In the genomic region with DNA sequence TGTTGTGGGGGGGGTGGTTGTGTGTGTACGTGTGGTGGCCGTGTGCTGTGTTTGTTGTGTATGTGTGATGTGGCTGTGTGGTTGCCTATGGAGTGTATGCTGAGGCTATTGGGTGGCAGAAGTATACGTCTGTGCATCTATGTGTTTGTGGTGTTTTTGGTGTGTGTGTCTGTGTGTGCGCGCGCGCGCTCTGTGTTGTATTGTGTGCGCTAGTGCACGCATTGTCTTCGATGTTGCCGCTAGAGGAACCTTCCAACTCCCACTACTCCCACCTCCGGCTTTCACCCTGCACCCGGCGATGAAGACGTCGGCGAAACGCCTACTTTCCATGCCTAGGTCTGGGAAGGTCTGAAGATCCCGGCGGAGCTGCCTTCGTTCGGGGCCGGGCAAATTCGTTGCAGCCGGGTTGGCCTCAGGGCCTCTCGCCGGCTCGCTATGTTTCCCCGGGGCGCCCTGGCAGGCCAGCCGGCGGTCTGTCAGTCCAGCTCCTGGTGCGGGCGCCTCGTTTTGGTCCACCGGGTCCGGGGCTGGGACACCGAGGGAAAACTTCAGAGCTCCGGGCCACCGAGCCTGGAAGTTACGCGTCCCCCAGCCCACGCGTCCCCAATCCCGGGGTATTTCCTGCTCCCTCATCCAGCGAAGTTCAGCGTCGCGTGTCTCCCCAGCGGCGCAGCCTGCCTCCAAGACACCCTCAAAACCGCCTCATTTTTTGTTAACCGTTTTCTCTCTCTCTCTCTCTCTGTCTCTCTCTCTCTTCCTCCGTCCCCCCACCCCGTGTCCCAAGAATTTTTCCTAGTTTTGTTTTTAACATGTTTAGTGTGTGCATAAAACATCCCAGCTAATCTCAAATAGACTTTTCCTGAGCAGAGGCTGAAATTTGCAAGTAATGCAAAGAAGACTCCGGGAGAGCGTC, we compare ENCODE assay signal across 13 cellular contexts. TPM values are rescaled to one million over a fixed set of nuclear protein-coding genes. Genes with fewer than 3 reads are reported as not detected.
DNase-seq lines count a peak whose midpoint lies in the region; ATAC-seq and TF ChIP-seq lines count a peak whose summit lies in the region.
"Had no signal": no experiment of that assay in that cellular context is flagged by ENCODE, and none has a peak within 500 bp of the region (broad histone marks: within the 10 kb centered on the region; RNA-seq: fewer than 3 reads in every experiment).

No MANE protein-coding gene starts in this region.

- H3K9me3 ChIP-seq in CD4-positive, alpha-beta T cell (ENCODE audit: control insufficient read depth, low read length): no peaks in the 10 kb centered on the region
- H3K9me3 ChIP-seq in H9 (ENCODE audit: control insufficient read depth, low read depth, low read length): no peaks in the 10 kb centered on the region
- H3K9me3 ChIP-seq: neutrophil had no signal

- no peak for ATAC-seq in CD4-positive, alpha-beta T cell (ENCODE audit: poor library complexity)
- ATAC-seq in natural killer cell: no peak

- no peak overlapping the region for H2BK5ac ChIP-seq in H9 (ENCODE audit: insufficient read length, low read length)

- H3K18ac ChIP-seq in H9 (ENCODE audit: insufficient read length, low read depth, low read length): no peak overlapping the region

- H3K4me1 Mint-ChIP-seq in CD4-positive, alpha-beta T cell (ENCODE audit: low read depth): peaks cover 42% of the 10 kb centered on the region
- H3K4me1 Mint-ChIP-seq in H9 (peaks cover 35 to 46% of the 10 kb centered on the region in 2 experiments), brain (peaks cover 21% of the 10 kb centered on the region), natural killer cell (peaks cover 32 to 42% of the 10 kb centered on the region in 2 donors), osteocyte (ENCODE audit: unreplicated experiment) (peaks cover 21% of the 10 kb centered on the region)

- H3K4ac ChIP-seq in H9 (ENCODE audit: low read depth, low read length): no peak overlapping the region

- H2BK15ac ChIP-seq in H9 (ENCODE audit: low read depth, low read length): no peak overlapping the region

- no peak overlapping the region for H4K8ac ChIP-seq in H9 (replicated peaks; ENCODE audit: insufficient read length, low read depth, low read length)

- no peaks in the 10 kb centered on the region for H4K20me1 ChIP-seq in H9 (ENCODE audit: control insufficient read depth, insufficient read depth, insufficient read length)

- no CpG with 5 or more reads among the region's 58 CpGs for WGBS in H9 (ENCODE audit: extremely low coverage, insufficient read length, low lambda C conversion rate)

- H3K27me3 Mint-ChIP-seq in CD4-positive, alpha-beta T cell: peaks cover 83% of the 10 kb centered on the region
- H3K27me3 Mint-ChIP-seq in H9 (ENCODE audit: low read depth) (peaks cover 98% of the 10 kb centered on the region), brain (peaks cover 96% of the 10 kb centered on the region), natural killer cell (ENCODE audit: low read depth in 2 of 2) (peaks cover 51 to 60% of the 10 kb centered on the region in 2 donors), osteocyte (ENCODE audit: unreplicated experiment) (peaks cover 79% of the 10 kb centered on the region)

- H3K9ac ChIP-seq in H9 (ENCODE audit: extremely low read depth, insufficient read length, low read length): no peak overlapping the region

- H3K14ac ChIP-seq in H9 (ENCODE audit: insufficient read depth, low read length): no peak overlapping the region

- no peak for DNase-seq in CD4-positive, alpha-beta T cell
- DNase-seq in H9 (peak; percentile 69), natural killer cell (no peak), osteocyte (ENCODE audit: extremely low spot score, unreplicated experiment) (no peak), T-helper 9 cell (no peak), NCI-H128 (lab: John Stamatoyannopoulos, UW; ENCODE audit: unreplicated experiment) (no peak), globus pallidus (ENCODE audit: low spot score) (no peak)
- DNase-seq: DMS79, NCI-H1694 treated with DMSO at 0.1 percent for 48 hours, PC-9 had no signal

- no peaks in the 10 kb centered on the region for H3K36me3 Mint-ChIP-seq in CD4-positive, alpha-beta T cell (ENCODE audit: low read depth)
- H3K36me3 Mint-ChIP-seq in H9 (ENCODE audit: insufficient read depth in 1 of 3, low read depth in 3 of 3): no peaks in the 10 kb centered on the region; a peak in 2 of 7 replicates
- no peaks in the 10 kb centered on the region for H3K36me3 Mint-ChIP-seq in brain
- no peaks in the 10 kb centered on the region for H3K36me3 Mint-ChIP-seq in natural killer cell
- no peaks in the 10 kb centered on the region for H3K36me3 Mint-ChIP-seq in osteocyte (ENCODE audit: unreplicated experiment)

- no peak overlapping the region for H2BK120ac ChIP-seq in H9 (ENCODE audit: low read depth, low read length, poor library complexity, severe bottlenecking)

- no peaks in the 10 kb centered on the region for H3K79me1 ChIP-seq in H9 (ENCODE audit: insufficient read depth, low read depth, low read length, poor library complexity, severe bottlenecking)

- H3K9me3 Mint-ChIP-seq in CD4-positive, alpha-beta T cell: no peaks in the 10 kb centered on the region
- peaks cover 0 to 12% of the 10 kb centered on the region in 2 experiments; a peak in 3 of 5 replicates for H3K9me3 Mint-ChIP-seq in H9
- H3K9me3 Mint-ChIP-seq in brain: peaks cover 0 to 14% (median 3%) of the 10 kb centered on the region in 5 experiments
- H3K9me3 Mint-ChIP-seq in natural killer cell: no peaks in the 10 kb centered on the region
- no peaks in the 10 kb centered on the region for H3K9me3 Mint-ChIP-seq in osteocyte (ENCODE audit: unreplicated experiment)

- H3K4me1 ChIP-seq in H9 (ENCODE audit: insufficient read depth, low read length): no peaks in the 10 kb centered on the region

- H4K91ac ChIP-seq in H9 (ENCODE audit: insufficient read length, low read depth, low read length): no peak overlapping the region

- peak overlapping the region; percentile 37 for H3K4me2 ChIP-seq in H9 (ENCODE audit: insufficient read depth, insufficient read length, low read length)
- H3K4me2 ChIP-seq: PC-9 had no signal

- no peak overlapping the region for H3T11ph ChIP-seq in H9 (ENCODE audit: low read length)

- H3K27ac Mint-ChIP-seq in CD4-positive, alpha-beta T cell: no peak overlapping the region
- H3K27ac Mint-ChIP-seq in H9: no peak overlapping the region
- H3K27ac Mint-ChIP-seq in brain: no peak overlapping the region
- no peak overlapping the region for H3K27ac Mint-ChIP-seq in natural killer cell
- no peak overlapping the region for H3K27ac Mint-ChIP-seq in osteocyte (ENCODE audit: unreplicated experiment)

- intact Hi-C loops in CD4-positive, alpha-beta T cell (cut with DNase I, micrococcal nuclease): no loop called here
- intact Hi-C loops in natural killer cell (cut with micrococcal nuclease): no loop called here

- no peak overlapping the region for H3K56ac ChIP-seq in H9 (ENCODE audit: insufficient read length, low read depth, low read length)

- H4K5ac ChIP-seq in H9 (ENCODE audit: insufficient read length, low read depth, low read length): no peak overlapping the region

- peak overlapping the region; percentile 81 for H3K4me3 Mint-ChIP-seq in CD4-positive, alpha-beta T cell
- H3K4me3 Mint-ChIP-seq in H9: peak overlapping the region; percentile 17 to 75; a peak in 4 of 5 replicates
- peak overlapping the region; percentile 16 to 69 (median 44) for H3K4me3 Mint-ChIP-seq in brain
- H3K4me3 Mint-ChIP-seq in natural killer cell: peak overlapping the region; percentile 21
- no peak overlapping the region for H3K4me3 Mint-ChIP-seq in osteocyte (ENCODE audit: unreplicated experiment)

- H2AK5ac ChIP-seq in H9 (ENCODE audit: insufficient read length, low read length): no peak overlapping the region

- H3K79me2 ChIP-seq in H9 (ENCODE audit: insufficient read depth, low read length): no peaks in the 10 kb centered on the region

- H2AFZ ChIP-seq in H9 (ENCODE audit: low read length): no peak overlapping the region
- H2AFZ ChIP-seq: PC-9 had no signal

- H3K27ac ChIP-seq in CD4-positive, alpha-beta T cell (ENCODE audit: low read depth, low read length): no peak overlapping the region
- no peak overlapping the region for H3K27ac ChIP-seq in H9 (ENCODE audit: insufficient read length, low read depth, low read length)
- H3K27ac ChIP-seq: neutrophil, PC-9 had no signal

- H3K23me2 ChIP-seq in H9 (ENCODE audit: insufficient read length, low read depth, low read length, poor library complexity, severe bottlenecking): peaks cover 9% of the 10 kb centered on the region

- POLR2A ChIA-PET in CD4-positive, alpha-beta T cell (lab: Charles Lee): no interaction called here

- H3K27me3 ChIP-seq in CD4-positive, alpha-beta T cell (ENCODE audit: control insufficient read depth, insufficient read depth, low read length): peaks cover 59% of the 10 kb centered on the region
- peaks cover 67% of the 10 kb centered on the region for H3K27me3 ChIP-seq in H9 (ENCODE audit: insufficient read depth, low read length)

- H2BK12ac ChIP-seq in H9 (ENCODE audit: insufficient read length, low read depth, low read length): no peak overlapping the region

- no peak overlapping the region for H3K23ac ChIP-seq in H9 (ENCODE audit: insufficient read length, low read depth, low read length)

- CTCF ChIA-PET in CD4-positive, alpha-beta T cell (lab: Charles Lee): interaction anchor here (1.5 kb wide), 1 partner anchor 33 kb away, joined by 3 read pairs; no protein-coding TSS in a partner anchor

- H2BK20ac ChIP-seq in H9 (ENCODE audit: low read depth, low read length, poor library complexity, severe bottlenecking): no peak overlapping the region

- TF ChIP-seq CTCF in CD4-positive, alpha-beta T cell (IDR thresholded peaks at IDR 0.05): no peak
- TF ChIP-seq CTCF in H9 (conservative IDR thresholded peaks at IDR 0.05) (no peak), brain (conservative IDR thresholded peaks at IDR 0.05) (no peak), natural killer cell (IDR thresholded peaks at IDR 0.05) (no peak), osteocyte (IDR thresholded peaks at IDR 0.05) (no peak)

RNA-seq across cellular contexts. Expression of a gene that starts 5.1 kb away (rescaled TPM):
- total RNA-seq in CD4-positive, alpha-beta T cell: under 1 TPM; 0.59 to 0.85 TPM
- total RNA-seq in H9 (2021) (1.7 and 2.5 TPM in 2 replicates), natural killer cell (1 to 10 TPM in 1 of 3 donors, under 1 TPM in 1, not detected in 1; 0.35 to 1.1 TPM), osteocyte (not detected in 2 replicates)
- not detected for polyA plus RNA-seq in brain (ENCODE audit: insufficient read depth, low read depth, low replicate concordance)
- total RNA-seq: temporal lobe had no signal

RNA-seq across cellular contexts. Expression of a gene that starts 31.1 kb away (rescaled TPM):
- not detected for total RNA-seq in CD4-positive, alpha-beta T cell
- total RNA-seq in H9 (2021) (1.1 and 1.2 TPM in 2 replicates), natural killer cell (not detected), osteocyte (not detected in 2 replicates)
- not detected for polyA plus RNA-seq in brain (ENCODE audit: insufficient read depth, low read depth, low replicate concordance)
